8 cellular contexts compared by ENCODE assay signal in genomic region chr9:121498150-121498486, GRCh38. TPM values are rescaled to one million over a fixed set of nuclear protein-coding genes. Genes with fewer than 3 reads are reported as not detected.
DNase-seq lines count a peak whose midpoint lies in the region; ATAC-seq, FAIRE-seq and TF ChIP-seq lines count a peak whose summit lies in the region.

No MANE protein-coding gene starts in this region.

- H3K27me3 ChIP-seq in CD4-positive, alpha-beta T cell (ENCODE audit: control insufficient read depth, insufficient read depth, low read length), result peaks cover 48% of the 10 kb centered on the region

- FAIRE-seq in GM19239 (lab: Jason Lieb, UNC), result peak; percentile 37

- peaks cover 4% of the 10 kb centered on the region for H3K9me3 Mint-ChIP-seq in CD4-positive, alpha-beta T cell

- TF ChIP-seq CTCF in CD4-positive, alpha-beta T cell (IDR thresholded peaks at IDR 0.05), result peak; percentile 26

- H3K27me3 Mint-ChIP-seq in CD4-positive, alpha-beta T cell, result peaks cover 63% of the 10 kb centered on the region

- H3K27ac Mint-ChIP-seq in CD4-positive, alpha-beta T cell, result no peak overlapping the region

- H3K36me3 Mint-ChIP-seq in CD4-positive, alpha-beta T cell (ENCODE audit: low read depth), result no peaks in the 10 kb centered on the region

- H3K9me3 ChIP-seq in CD4-positive, alpha-beta T cell (ENCODE audit: control insufficient read depth, low read length), result no peaks in the 10 kb centered on the region

- peak; percentile 41 for ATAC-seq in CD4-positive, alpha-beta T cell (ENCODE audit: poor library complexity)
- ATAC-seq in HG03439 (IDR thresholded peaks at IDR 0.05; ENCODE audit: unreplicated experiment), result peak; percentile 76

- peaks cover 20% of the 10 kb centered on the region for H3K4me1 Mint-ChIP-seq in CD4-positive, alpha-beta T cell (ENCODE audit: low read depth)

- DNase-seq in CD4-positive, alpha-beta T cell, result peak in 2 of 10 experiments; percentile 2 to 10
- peak; percentile 85 for DNase-seq in GM19239 (ENCODE audit: insufficient read length, low spot score)
- DNase-seq in NCI-H2227 treated with DMSO at 0.1 percent for 48 hours (lab: John Stamatoyannopoulos, UW), result peak; percentile 28
- peak; percentile 59 for DNase-seq in activated CD4-positive, alpha-beta T cell treated with anti-CD3 and anti-CD28 coated beads for 48 hours
- peak; percentile 70 for DNase-seq in epidermal melanocyte (ENCODE audit: insufficient read length, low spot score)
- peak; percentile 55 for DNase-seq in midbrain (lab: John Stamatoyannopoulos, UW)

- peak overlapping the region; percentile 74 for H3K4me3 Mint-ChIP-seq in CD4-positive, alpha-beta T cell

- H3K27ac ChIP-seq in CD4-positive, alpha-beta T cell (ENCODE audit: low read depth, low read length), result no peak overlapping the region
- peak overlapping the region; percentile 69 for H3K27ac ChIP-seq in temporal lobe (ENCODE audit: low read depth, low read length)

- intact Hi-C loops in CD4-positive, alpha-beta T cell (cut with DNase I, micrococcal nuclease), result no loop called here

- POLR2A ChIA-PET in CD4-positive, alpha-beta T cell (lab: Charles Lee), result no interaction called here

- CTCF ChIA-PET in CD4-positive, alpha-beta T cell (lab: Charles Lee), result no interaction called here

RNA-seq across cellular contexts. Expression of gene GGTA1, which starts 1.5 kb away (rescaled TPM):
- not detected for total RNA-seq in CD4-positive, alpha-beta T cell
- total RNA-seq in temporal lobe, result 1.7 TPM
